In genomic region chr17:45132302-45132568, GRCh38 we compare ENCODE assay signal across 8 cellular contexts. TPM values are rescaled to one million over a fixed set of nuclear protein-coding genes. Genes with fewer than 3 reads are reported as not detected.
DNase-seq lines count a peak whose midpoint lies in the region; ATAC-seq and TF ChIP-seq lines count a peak whose summit lies in the region.

Gene PLCD3, minus strand, starts transcription at chr17:45132515. Its CDS starts 105 bp downstream, at chr17:45132410.

- no peaks in the 10 kb centered on the region for H3K36me3 ChIP-seq in CD4-positive, alpha-beta memory T cell (ENCODE audit: insufficient read depth, low read length)
- no peaks in the 10 kb centered on the region for H3K36me3 ChIP-seq in mucosa of descending colon (ENCODE audit: low read depth)
- H3K36me3 ChIP-seq in aorta (ENCODE audit: control insufficient read depth in 1 of 2, insufficient read depth in 2 of 2, low read length in 1 of 2) = no peaks in the 10 kb centered on the region

- no peak for ATAC-seq in mucosa of descending colon
- no peak for ATAC-seq in aorta (ENCODE audit: low FRiP score)
- ATAC-seq in GM21528 (IDR thresholded peaks at IDR 0.05; ENCODE audit: low FRiP score, unreplicated experiment) = no peak

- peak within 1 kb of the TSS; percentile 92 for H3K27ac ChIP-seq in CD4-positive, alpha-beta memory T cell (ENCODE audit: low read depth, low read length)
- H3K27ac ChIP-seq in aorta (ENCODE audit: low read depth in 1 of 2, low read length in 2 of 2) = peak within 1 kb of the TSS; percentile 83 to 95

- peak within 1 kb of the TSS; percentile 65 to 86 for H3K4me3 ChIP-seq in CD4-positive, alpha-beta memory T cell (ENCODE audit: low read length in 2 of 2)
- H3K4me3 ChIP-seq in mucosa of descending colon = peak within 1 kb of the TSS; percentile 81
- peak within 1 kb of the TSS; percentile 96 to 98 for H3K4me3 ChIP-seq in aorta (ENCODE audit: low read length in 2 of 2)

- no peak for TF ChIP-seq CTCF in mucosa of descending colon (IDR thresholded peaks at IDR 0.05)

- intact Hi-C loops in CD4-positive, alpha-beta memory T cell (cut with micrococcal nuclease) = loop anchor here (1.0 to 2.0 kb wide), 3 partner anchors 71 to 357 kb away; partner anchors contain the start of gene NMT1
- intact Hi-C loops in mucosa of descending colon (cut with DNase I, micrococcal nuclease) (loop anchor here in 1 of 2 donors (10.0 kb wide), 1 partner anchor 63 kb away; no protein-coding TSS in a partner anchor), aorta (cut with DNase I) (loop anchor here (2.0 to 10.0 kb wide), 6 partner anchors 33 to 357 kb away; no protein-coding TSS in a partner anchor)

- H3K4me1 ChIP-seq in CD4-positive, alpha-beta memory T cell (ENCODE audit: insufficient read depth, low read length) = peaks cover 25% of the 10 kb centered on the region
- H3K4me1 ChIP-seq in mucosa of descending colon (ENCODE audit: low read depth) (peaks cover 51% of the 10 kb centered on the region), aorta (ENCODE audit: control insufficient read depth in 1 of 2, insufficient read depth in 2 of 2, low read length in 2 of 2) (peaks cover 0 to 3% of the 10 kb centered on the region in 2 donors)

- no peak for DNase-seq in CD4-positive, alpha-beta memory T cell
- DNase-seq in NCI-H1048 (lab: John Stamatoyannopoulos, UW) (peak; percentile 67), dermis microvascular lymphatic vessel endothelial cell (ENCODE audit: low read depth in 2 of 2) (no peak), mucosa of descending colon (no peak), aorta (no peak), NCI-H1105 (lab: John Stamatoyannopoulos, UW) (no peak), DMS53 treated with DMSO at 0.1 percent for 48 hours (lab: John Stamatoyannopoulos, UW; ENCODE audit: unreplicated experiment) (no peak)

- H3K27ac Mint-ChIP-seq in CD4-positive, alpha-beta memory T cell = peak within 1 kb of the TSS; percentile 80 to 96 (median 95)

- peaks cover 9 to 35% (median 16%) of the 10 kb centered on the region in 4 donors for H3K4me1 Mint-ChIP-seq in CD4-positive, alpha-beta memory T cell

- peaks cover 0 to 7% of the 10 kb centered on the region in 2 donors for H3K36me3 Mint-ChIP-seq in CD4-positive, alpha-beta memory T cell

- H3K27me3 Mint-ChIP-seq in CD4-positive, alpha-beta memory T cell = no peaks in the 10 kb centered on the region

- H3K9me3 ChIP-seq in CD4-positive, alpha-beta memory T cell (ENCODE audit: control insufficient read depth in 1 of 2, low read length in 2 of 2) = no peaks in the 10 kb centered on the region
- no peaks in the 10 kb centered on the region for H3K9me3 ChIP-seq in mucosa of descending colon
- no peaks in the 10 kb centered on the region for H3K9me3 ChIP-seq in aorta (ENCODE audit: control insufficient read depth, low read length)

- peak within 1 kb of the TSS; percentile 89 to 93 (median 92) for H3K4me3 Mint-ChIP-seq in CD4-positive, alpha-beta memory T cell

- POLR2A ChIA-PET in CD4-positive, alpha-beta memory T cell (lab: Charles Lee; ENCODE audit: partially characterized antibody) = interaction anchor here (9.3 kb wide), 1 partner anchor 17 kb away, joined by 243 read pairs; the partner anchor contains the start of gene HEXIM1

- no peaks in the 10 kb centered on the region for H3K27me3 ChIP-seq in CD4-positive, alpha-beta memory T cell (ENCODE audit: insufficient read depth, low read length)
- H3K27me3 ChIP-seq in aorta (ENCODE audit: control insufficient read depth in 1 of 2, insufficient read depth in 2 of 2, low read length in 1 of 2) = no peaks in the 10 kb centered on the region

- no peaks in the 10 kb centered on the region for H3K9me3 Mint-ChIP-seq in CD4-positive, alpha-beta memory T cell

- WGBS in aorta, 2 donors = 1% methylated on average over 23 to 38 of the region's 38 CpGs

- CTCF ChIA-PET in CD4-positive, alpha-beta memory T cell (lab: Charles Lee; ENCODE audit: partially characterized antibody) = interaction anchor here (8.7 to 14.3 kb wide), 2 partner anchors 22 to 66 kb away, joined by 300 to 552 read pairs; partner anchors contain the start of genes HEXIM1 and HEXIM2

RNA-seq across cellular contexts. Expression of gene PLCD3, which starts in this region (rescaled TPM):
- 1 to 10 TPM; 3.8 to 6.0 TPM for total RNA-seq in CD4-positive, alpha-beta memory T cell
- polyA plus RNA-seq in CD4-positive, alpha-beta memory T cell = under 1 TPM; 0.30 to 0.80 TPM
- total RNA-seq in dermis microvascular lymphatic vessel endothelial cell (12.7 and 13.0 TPM in 2 replicates), mucosa of descending colon (100 to 1,000 TPM; 205 to 562 (median 232) TPM), aorta (10 to 100 TPM; 94.6 to 97.4 TPM)
- 10 to 100 TPM; 22.8 to 93.8 TPM for polyA plus RNA-seq in aorta

Comparison
In these comparisons a context has a peak if more than half of its experiments do, and no peak if none do; other contexts are left out.
1. RNA of gene PLCD3 (polyA plus RNA-seq): 22.8 to 93.8 TPM in aorta; 0.30 to 0.80 TPM in CD4-positive, alpha-beta memory T cell; every median in the first group is over 10 times any median in the second.
2. Peak in every context shown above with its lines, with median percentiles within 50 percentile points of each other: H3K4me3 ChIP-seq.